18 cellular contexts compared by ENCODE assay signal in genomic region chr6:113476937-113477839, GRCh38.
A peak's percentile ranks its signal among the peaks of the same experiment; 100 is the strongest.
DNase-seq lines count a peak whose midpoint lies in the region; ATAC-seq and TF ChIP-seq lines count a peak whose summit lies in the region.
"Had no signal": no experiment of that assay in that cellular context is flagged by ENCODE, and none has a peak within 500 bp of the region (broad histone marks: within the 10 kb centered on the region; RNA-seq: fewer than 3 reads in every experiment).

No MANE protein-coding gene starts in this region.

- H3K36me3 ChIP-seq in PC-3 (ENCODE audit: low read depth, low read length) (no peaks in the 10 kb centered on the region), endodermal cell (ENCODE audit: control insufficient read depth, insufficient read depth, low read length) (no peaks in the 10 kb centered on the region)
- H3K36me3 ChIP-seq: esophagus squamous epithelium, right atrium auricular region had no signal

- H3K4me1 ChIP-seq in PC-3 (ENCODE audit: insufficient read depth, low read length): no peaks in the 10 kb centered on the region
- peaks cover 8% of the 10 kb centered on the region for H3K4me1 ChIP-seq in endodermal cell (ENCODE audit: control insufficient read depth, insufficient read depth, low read length)
- H3K4me1 ChIP-seq: esophagus squamous epithelium, right atrium auricular region had no signal

- no peak overlapping the region for H3K4me2 ChIP-seq in PC-3 (ENCODE audit: low read length)

- CTCF ChIA-PET in PC-3 (lab: Charles Lee): no interaction called here

- no peak overlapping the region for H3K4me3 Mint-ChIP-seq in endodermal cell
- H3K4me3 Mint-ChIP-seq: activated CD4-positive, alpha-beta T cell treated with anti-CD3 and anti-CD28 coated beads, Interleukin-2, amount 10 ng/mL, durations not matched to agents 24 days and 14 days had no signal

- no peaks in the 10 kb centered on the region for H3K9me2 ChIP-seq in PC-3 (replicated peaks; ENCODE audit: low read length)

- H3K4me3 ChIP-seq in PC-3 (ENCODE audit: low read length) (no peak overlapping the region), foreskin fibroblast (ENCODE audit: low read depth in 1 of 2, low read length in 2 of 2) (no peak overlapping the region), endodermal cell (ENCODE audit: low read length) (no peak overlapping the region)
- H3K4me3 ChIP-seq: esophagus squamous epithelium, right atrium auricular region had no signal

- intact Hi-C loops in PC-3 (cut with micrococcal nuclease): no loop called here

- peak; percentile 44 for DNase-seq in AG08395 (ENCODE audit: low spot score)
- DNase-seq in ELR (ENCODE audit: low read depth): peak; percentile 86
- DNase-seq in PC-3: peak; percentile 4
- peak; percentile 70 to 80 for DNase-seq in foreskin fibroblast
- DNase-seq in endodermal cell: no peak
- no peak for DNase-seq in KG1 (lab: John Stamatoyannopoulos, UW)
- DNase-seq: activated CD4-positive, alpha-beta T cell treated with anti-CD3 and anti-CD28 coated beads, Interleukin-2, amount 10 ng/mL, durations not matched to agents 24 days and 14 days; activated naive CD4-positive, alpha-beta T cell treated with Interleukin-2 at 50 U/mL for 16 hours; esophagus squamous epithelium; kidney; NCI-H446; OCI-M1; stimulated activated CD4-positive, alpha-beta T cell treated with anti-CD3 and anti-CD28 coated beads, Interleukin-1b, Interleukin-23, amount 100 ng/mL, for 48 hours; substantia nigra had no signal

- H3K9ac ChIP-seq in PC-3 (ENCODE audit: low read length): no peak overlapping the region
- no peak overlapping the region for H3K9ac ChIP-seq in endodermal cell (ENCODE audit: extremely low read depth, low read length, poor library complexity, severe bottlenecking)

- H3K27ac ChIP-seq in PC-3 (ENCODE audit: low read length): no peak overlapping the region
- no peak overlapping the region for H3K27ac ChIP-seq in endodermal cell (ENCODE audit: low read depth, low read length)
- H3K27ac ChIP-seq: esophagus squamous epithelium, right atrium auricular region had no signal

- BruUV-seq in PC-3 (replicated peaks; lab: Mats Ljungman, UMichigan): no TSS peak

- ATAC-seq in PC-3 (no peak), HG02852 (IDR thresholded peaks at IDR 0.05; ENCODE audit: unreplicated experiment) (no peak), HG03039 (IDR thresholded peaks at IDR 0.05; ENCODE audit: unreplicated experiment) (no peak)
- ATAC-seq: SK-N-SH treated with all-trans-retinoic acid at 6 μM for 48 hours had no signal

- no peaks in the 10 kb centered on the region for H4K20me1 ChIP-seq in PC-3 (ENCODE audit: low read length)

- WGBS in endodermal cell (ENCODE audit: insufficient coverage in 1 of 2, insufficient read length in 1 of 2), 2 experiments: 90 to 94% methylated on average over 2 to 5 of the region's 5 CpGs

- H3K9me3 ChIP-seq in PC-3 (ENCODE audit: low read length) (no peaks in the 10 kb centered on the region), endodermal cell (ENCODE audit: control insufficient read depth, low read length) (no peaks in the 10 kb centered on the region)
- H3K9me3 ChIP-seq: esophagus squamous epithelium, right atrium auricular region had no signal

- no peak overlapping the region for H2AFZ ChIP-seq in PC-3 (ENCODE audit: low read length)

- H3K9me3 Mint-ChIP-seq in endodermal cell: no peaks in the 10 kb centered on the region
- H3K9me3 Mint-ChIP-seq: activated CD4-positive, alpha-beta T cell treated with anti-CD3 and anti-CD28 coated beads, Interleukin-2, amount 10 ng/mL, durations not matched to agents 24 days and 14 days had no signal

- H3K79me2 ChIP-seq in PC-3 (ENCODE audit: low read length): no peaks in the 10 kb centered on the region

- no peak overlapping the region for H3K27ac Mint-ChIP-seq in endodermal cell
- H3K27ac Mint-ChIP-seq: activated CD4-positive, alpha-beta T cell treated with anti-CD3 and anti-CD28 coated beads, Interleukin-2, amount 10 ng/mL, durations not matched to agents 24 days and 14 days had no signal

- TF ChIP-seq CTCF in PC-3 (conservative IDR thresholded peaks at IDR 0.05; ENCODE audit: low read depth, low read length): no peak
- no peak for TF ChIP-seq CTCF in foreskin fibroblast (IDR thresholded peaks at IDR 0.05; ENCODE audit: low read depth, low read length)
- no peak for TF ChIP-seq CTCF in endodermal cell (conservative IDR thresholded peaks at IDR 0.05)

- H3K4me1 Mint-ChIP-seq in endodermal cell: peaks cover 2% of the 10 kb centered on the region
- H3K4me1 Mint-ChIP-seq: activated CD4-positive, alpha-beta T cell treated with anti-CD3 and anti-CD28 coated beads, Interleukin-2, amount 10 ng/mL, durations not matched to agents 24 days and 14 days had no signal

- no peaks in the 10 kb centered on the region for H3K36me3 Mint-ChIP-seq in endodermal cell (ENCODE audit: low read depth)

- no peaks in the 10 kb centered on the region for H3F3A ChIP-seq in PC-3 (ENCODE audit: low read length, unreplicated experiment)

- no peaks in the 10 kb centered on the region for H3K27me3 ChIP-seq in PC-3 (ENCODE audit: low read length)
- H3K27me3 ChIP-seq in endodermal cell (ENCODE audit: control insufficient read depth, insufficient read depth, low read length, poor library complexity, severe bottlenecking): no peaks in the 10 kb centered on the region
- H3K27me3 ChIP-seq: esophagus squamous epithelium, right atrium auricular region had no signal

- H3K27me3 Mint-ChIP-seq in endodermal cell (ENCODE audit: insufficient read depth): no peaks in the 10 kb centered on the region
- H3K27me3 Mint-ChIP-seq: activated CD4-positive, alpha-beta T cell treated with anti-CD3 and anti-CD28 coated beads, Interleukin-2, amount 10 ng/mL, durations not matched to agents 24 days and 14 days had no signal

- POLR2A ChIA-PET in PC-3 (lab: Charles Lee; ENCODE audit: unreplicated experiment): interaction anchor here (0.6 kb wide), 1 partner anchor 255 kb away, joined by 3 read pairs; no protein-coding TSS in a partner anchor

Comparison
In these comparisons a context has a peak if more than half of its experiments do, and no peak if none do; other contexts are left out.
1. DNase-seq: peak in AG08395 (single experiment), ELR (single experiment), PC-3 (single experiment) and foreskin fibroblast (2 of 2); none in endodermal cell (single experiment) and KG1 (single experiment).